ENCODE assay signal across 24 cellular contexts in the genomic region with DNA sequence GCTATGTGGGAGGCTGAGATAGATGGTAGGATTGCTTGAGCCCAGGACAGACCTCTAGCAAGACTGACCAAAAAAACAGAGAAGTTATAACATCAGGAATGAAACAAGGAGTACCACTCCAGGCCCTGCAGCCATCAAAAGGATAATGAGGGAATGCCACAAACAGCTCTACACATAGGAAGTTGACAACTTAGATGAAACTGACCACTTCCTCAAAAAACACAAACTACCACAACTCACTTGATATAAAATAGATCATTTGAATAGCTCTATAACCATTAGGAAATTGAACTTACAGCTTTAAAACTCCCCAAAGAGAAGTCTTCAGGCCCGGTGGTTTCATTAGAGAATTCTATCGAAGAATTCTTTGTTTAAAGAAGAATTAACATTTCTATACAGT. TPM values are rescaled to one million over a fixed set of nuclear protein-coding genes. Genes with fewer than 3 reads are reported as not detected.
DNase-seq lines count a peak whose midpoint lies in the region; ATAC-seq, FAIRE-seq and TF ChIP-seq lines count a peak whose summit lies in the region.
"Had no signal": no experiment of that assay in that cellular context is flagged by ENCODE, and none has a peak within 500 bp of the region (broad histone marks: within the 10 kb centered on the region; RNA-seq: fewer than 3 reads in every experiment).

No MANE protein-coding gene starts in this region.

- no peak overlapping the region for H3K4me3 Mint-ChIP-seq in memory B cell
- H3K4me3 Mint-ChIP-seq: activated CD4-positive, alpha-beta memory T cell treated with anti-CD3 and anti-CD28 coated beads, Interleukin-2, amount 10 ng/mL, durations not matched to agents 7 days and 5 days; CD8-positive, alpha-beta memory T cell; naive thymus-derived CD8-positive, alpha-beta T cell; stimulated activated naive CD8-positive, alpha-beta T cell treated with anti-CD3 and anti-CD28 coated beads, Interleukin-15, amount 100 ng/mL, for 72 hours; WTC11 had no signal

- no peaks in the 10 kb centered on the region for H3K27me3 ChIP-seq in BLaER1 treated with 17β-estradiol and CSF1 and Interleukin-3, amounts not matched to agents 10 nM and 100 nM
- H3K27me3 ChIP-seq: foreskin keratinocyte, SJSA1, tibial artery had no signal

- POLR2A ChIA-PET in RWPE1 (lab: Yijun Ruan, JAX; ENCODE audit: low non-redundant PET): no interaction called here

- H3K36me3 Mint-ChIP-seq in memory B cell: peaks cover 6% of the 10 kb centered on the region

- no peaks in the 10 kb centered on the region for H3K9me3 Mint-ChIP-seq in memory B cell
- H3K9me3 Mint-ChIP-seq: activated CD4-positive, alpha-beta memory T cell treated with anti-CD3 and anti-CD28 coated beads, Interleukin-2, amount 10 ng/mL, durations not matched to agents 7 days and 5 days; CD8-positive, alpha-beta memory T cell; naive thymus-derived CD8-positive, alpha-beta T cell; stimulated activated naive CD8-positive, alpha-beta T cell treated with anti-CD3 and anti-CD28 coated beads, Interleukin-15, amount 100 ng/mL, for 72 hours; WTC11 had no signal

- FAIRE-seq in GM12891 (lab: Jason Lieb, UNC): no peak
- FAIRE-seq: colon, G401.6, GM18507, HepG2 had no signal

- H3K4me1 Mint-ChIP-seq in memory B cell: peaks cover 6% of the 10 kb centered on the region
- H3K4me1 Mint-ChIP-seq: stimulated activated naive CD8-positive, alpha-beta T cell treated with anti-CD3 and anti-CD28 coated beads, Interleukin-15, amount 100 ng/mL, for 72 hours; WTC11 had no signal

- TF ChIP-seq CTCF in RWPE1 (conservative IDR thresholded peaks at IDR 0.05; ENCODE audit: low read depth): no peak

- H3K4me2 ChIP-seq in BLaER1 treated with 17β-estradiol and CSF1 and Interleukin-3, amounts not matched to agents 10 nM and 100 nM: peak overlapping the region; percentile 3 to 64 (median 58); a peak in 20 of 22 replicates

- no peaks in the 10 kb centered on the region for H3K9me3 ChIP-seq in BLaER1 treated with 17β-estradiol and CSF1 and Interleukin-3, amounts not matched to agents 10 nM and 100 nM (replicated peaks in 1 of 11)
- H3K9me3 ChIP-seq: SJSA1, tibial artery had no signal

- no peak overlapping the region for H3K27ac Mint-ChIP-seq in memory B cell
- H3K27ac Mint-ChIP-seq: activated CD4-positive, alpha-beta memory T cell treated with anti-CD3 and anti-CD28 coated beads, Interleukin-2, amount 10 ng/mL, durations not matched to agents 7 days and 5 days; stimulated activated naive CD8-positive, alpha-beta T cell treated with anti-CD3 and anti-CD28 coated beads, Interleukin-15, amount 100 ng/mL, for 72 hours; WTC11 had no signal

- DNase-seq in GM12891 (ENCODE audit: insufficient read length, low spot score) (no peak), SKM-1 (lab: John Stamatoyannopoulos, UW; ENCODE audit: unreplicated experiment) (peak; percentile 23), memory B cell (ENCODE audit: low spot score in 2 of 2) (no peak), RWPE1 (ENCODE audit: low spot score) (no peak), NCI-H2081 treated with DMSO at 0.1 percent for 48 hours (lab: John Stamatoyannopoulos, UW) (no peak)
- no peak for DNase-seq in activated CD8-positive, alpha-beta memory T cell treated with anti-CD3 and anti-CD28 coated beads, Interleukin-2, amount 50 U/mL, for 4 hours
- DNase-seq in effector CD4-positive, alpha-beta T cell: no peak
- DNase-seq: activated CD4-positive, alpha-beta memory T cell treated with anti-CD3 and anti-CD28 coated beads, Interleukin-2, amount 10 ng/mL, durations not matched to agents 7 days and 5 days; CD8-positive, alpha-beta memory T cell; foreskin keratinocyte; naive thymus-derived CD8-positive, alpha-beta T cell; NCI-H1417 treated with DMSO at 0.1 percent for 48 hours; NCI-H2107; NCI-H446 treated with DMSO at 0.1 percent for 48 hours; stimulated activated naive CD8-positive, alpha-beta T cell treated with anti-CD3 and anti-CD28 coated beads, Interleukin-15, amount 100 ng/mL, for 72 hours; tibial artery had no signal

- H3K36me3 ChIP-seq in BLaER1 treated with 17β-estradiol and CSF1 and Interleukin-3, amounts not matched to agents 10 nM and 100 nM: peaks cover 20 to 68% (median 42%) of the 10 kb centered on the region in 11 experiments

- peaks cover 0 to 6% (median 0%) of the 10 kb centered on the region in 11 experiments; a peak in 1 of 22 replicates for H4K20me1 ChIP-seq in BLaER1 treated with 17β-estradiol and CSF1 and Interleukin-3, amounts not matched to agents 10 nM and 100 nM

- TF ChIP-seq POLR2A in GM12891 (IDR thresholded peaks at IDR 0.05; ENCODE audit: low read depth, low read length): no peak

- no peaks in the 10 kb centered on the region for H3K27me3 Mint-ChIP-seq in memory B cell
- H3K27me3 Mint-ChIP-seq: activated CD4-positive, alpha-beta memory T cell treated with anti-CD3 and anti-CD28 coated beads, Interleukin-2, amount 10 ng/mL, durations not matched to agents 7 days and 5 days; CD8-positive, alpha-beta memory T cell; naive thymus-derived CD8-positive, alpha-beta T cell; stimulated activated naive CD8-positive, alpha-beta T cell treated with anti-CD3 and anti-CD28 coated beads, Interleukin-15, amount 100 ng/mL, for 72 hours had no signal

- H3K27ac ChIP-seq in BLaER1 treated with 17β-estradiol and CSF1 and Interleukin-3, amounts not matched to agents 10 nM and 100 nM: no peak overlapping the region
- no peak overlapping the region for H3K27ac ChIP-seq in RWPE1
- H3K27ac ChIP-seq: foreskin keratinocyte, SJSA1, tibial artery had no signal

- H3K4me3 ChIP-seq in BLaER1 treated with 17β-estradiol and CSF1 and Interleukin-3, amounts not matched to agents 10 nM and 100 nM: no peak overlapping the region
- H3K4me3 ChIP-seq: SJSA1, tibial artery had no signal

- no peak overlapping the region for H3K9ac ChIP-seq in BLaER1 treated with 17β-estradiol and CSF1 and Interleukin-3, amounts not matched to agents 10 nM and 100 nM

- ATAC-seq in memory B cell (ENCODE audit: low read depth): peak; percentile 82
- ATAC-seq: esophagus mucosa; foreskin keratinocyte; HepG2; naive thymus-derived CD8-positive, alpha-beta T cell; stimulated activated naive CD8-positive, alpha-beta T cell treated with anti-CD3 and anti-CD28 coated beads, Interleukin-15, amount 100 ng/mL, for 72 hours; WTC11 had no signal

- CTCF ChIA-PET in RWPE1 (lab: Yijun Ruan, JAX): interaction anchor here (0.6 to 0.7 kb wide), 2 partner anchors 17 to 984 kb away, joined by 3 to 7 read pairs; no protein-coding TSS in a partner anchor

- peaks cover 11 to 25% (median 18%) of the 10 kb centered on the region in 10 experiments for H3K4me1 ChIP-seq in BLaER1 treated with 17β-estradiol and CSF1 and Interleukin-3, amounts not matched to agents 10 nM and 100 nM
- H3K4me1 ChIP-seq: foreskin keratinocyte, SJSA1, tibial artery had no signal

TF ChIP-seq in GM12891, 5 proteins besides CTCF, POLR2A, EP300 and RAD21:
- no peak for TF ChIP-seq PAX5 (IDR thresholded peaks at IDR 0.05; ENCODE audit: insufficient read depth, low read length, severe bottlenecking)
- no peak for TF ChIP-seq POLR2AphosphoS5 (IDR thresholded peaks at IDR 0.05; ENCODE audit: low read depth, low read length)
- TF ChIP-seq SPI1 (IDR thresholded peaks at IDR 0.05; ENCODE audit: low read depth, low read length): peak; percentile 91
TF ChIP-seq in GM12891: peak in this region for 1.

RNA-seq across cellular contexts. Expression of gene ESPNL, which starts 12.9 kb away (rescaled TPM):
- polyA plus RNA-seq in GM12891 (2012; ENCODE audit: low read depth, missing spikeins): 1.2 TPM
- polyA plus RNA-seq: CD8-positive, alpha-beta memory T cell; naive thymus-derived CD8-positive, alpha-beta T cell had no signal

RNA-seq across cellular contexts. Expression of gene SCLY, which starts 26.4 kb away (rescaled TPM):
- 16.7 TPM for polyA plus RNA-seq in GM12891 (2012; ENCODE audit: low read depth, missing spikeins)

RNA-seq across cellular contexts. Expression of gene KLHL30, which starts 51.3 kb away (rescaled TPM):
- not detected for polyA plus RNA-seq in GM12891 (2012; ENCODE audit: low read depth, missing spikeins)
- polyA plus RNA-seq: CD8-positive, alpha-beta memory T cell; foreskin keratinocyte; naive thymus-derived CD8-positive, alpha-beta T cell had no signal
